In genomic region chr17:18309202-18309601, GRCh38 we compare ENCODE assay signal across 25 cellular contexts. TPM values are rescaled to one million over a fixed set of nuclear protein-coding genes. Genes with fewer than 3 reads are reported as not detected.
DNase-seq lines count a peak whose midpoint lies in the region; ATAC-seq and TF ChIP-seq lines count a peak whose summit lies in the region.
"Had no signal": no experiment of that assay in that cellular context is flagged by ENCODE, and none has a peak within 500 bp of the region (broad histone marks: within the 10 kb centered on the region; RNA-seq: fewer than 3 reads in every experiment).

No MANE protein-coding gene starts in this region.

- H3K4me1 ChIP-seq in ACC112 (ENCODE audit: control insufficient read depth, insufficient read depth, low read length, unreplicated experiment) (peaks cover 18% of the 10 kb centered on the region), Loucy (ENCODE audit: insufficient read depth, low read length, poor library complexity, severe bottlenecking) (peaks cover 34% of the 10 kb centered on the region), osteoblast (ENCODE audit: insufficient read depth, low read length) (peaks cover 12% of the 10 kb centered on the region), subcutaneous abdominal adipose tissue (ENCODE audit: control insufficient read depth in 5 of 5, insufficient read depth in 5 of 5, low read length in 5 of 5) (peaks cover 9 to 28% (median 17%) of the 10 kb centered on the region in 5 donors)
- H3K4me1 ChIP-seq: BE2C had no signal

- DNase-seq in osteoblast (ENCODE audit: insufficient read length, low spot score, missing footprints), result no peak
- DNase-seq in stimulated activated CD4-positive, alpha-beta T cell treated with anti-CD3 and anti-CD28 coated beads, Interleukin-1b, Interleukin-23, amount 100 ng/mL, for 48 hours, result no peak
- DNase-seq: ACHN; BE2C; C1 segment of cervical spinal cord; CD4-positive, alpha-beta memory T cell; CD4-positive, CD25-positive, alpha-beta regulatory T cell; CD8-positive, alpha-beta memory T cell; COR-L47; DMS 273 treated with DMSO at 0.1 percent for 48 hours; DMS153; DMS53; DMS79; DND-41; EL; GDM1 had no signal

- ATAC-seq in HG03469 (IDR thresholded peaks at IDR 0.05; ENCODE audit: unreplicated experiment), result no peak
- ATAC-seq in GM18520 (IDR thresholded peaks at IDR 0.05; ENCODE audit: unreplicated experiment), result no peak
- ATAC-seq: A549, GM12878 had no signal

- H3K27ac ChIP-seq in ACC112 (ENCODE audit: low read depth, low read length) (peak overlapping the region; percentile 93), osteoblast (ENCODE audit: low read depth, low read length) (peak overlapping the region; percentile 68), subcutaneous abdominal adipose tissue (ENCODE audit: low read depth, low read length) (peak overlapping the region; percentile 38)
- H3K27ac ChIP-seq: 22Rv1, A549, BLaER1 had no signal

- no peaks in the 10 kb centered on the region for H3K9me2 ChIP-seq in Loucy (replicated peaks; ENCODE audit: low read depth, low read length)

- peaks cover 15% of the 10 kb centered on the region for H3K36me3 ChIP-seq in ACC112 (ENCODE audit: insufficient read depth, low read length)
- H3K36me3 ChIP-seq in Loucy (ENCODE audit: insufficient read depth, low read length), result peaks cover 34% of the 10 kb centered on the region
- peaks cover 49% of the 10 kb centered on the region for H3K36me3 ChIP-seq in osteoblast (ENCODE audit: insufficient read depth, low read length)
- H3K36me3 ChIP-seq in subcutaneous abdominal adipose tissue (ENCODE audit: control insufficient read depth in 5 of 5, insufficient read depth in 5 of 5, low read length in 5 of 5), result peaks cover 6 to 37% (median 27%) of the 10 kb centered on the region in 5 donors

- H2AFZ ChIP-seq in ACC112 (ENCODE audit: low read length, unreplicated experiment) (no peak overlapping the region), Loucy (ENCODE audit: low read length) (no peak overlapping the region), osteoblast (ENCODE audit: low read length) (no peak overlapping the region)

- H4K20me1 ChIP-seq in Loucy (ENCODE audit: insufficient read depth, low read length, poor library complexity, severe bottlenecking) (peaks cover 49% of the 10 kb centered on the region), osteoblast (ENCODE audit: insufficient read depth, low read length) (peaks cover 14% of the 10 kb centered on the region)

- no peak for TF ChIP-seq CTCF in Loucy (conservative IDR thresholded peaks at IDR 0.05; ENCODE audit: low read length)
- no peak for TF ChIP-seq CTCF in osteoblast (IDR thresholded peaks at IDR 0.05; ENCODE audit: extremely low read depth, low read depth, low read length)

- peak overlapping the region; percentile 31 for H3K4me2 ChIP-seq in Loucy (ENCODE audit: low read depth, low read length, poor library complexity, severe bottlenecking)
- no peak overlapping the region for H3K4me2 ChIP-seq in osteoblast (ENCODE audit: insufficient read depth, low read length)
- H3K4me2 ChIP-seq: A549, BLaER1 had no signal

- H3K9me3 ChIP-seq in Loucy (ENCODE audit: insufficient read depth, low read depth, low read length) (no peaks in the 10 kb centered on the region), osteoblast (ENCODE audit: low read depth, low read length) (no peaks in the 10 kb centered on the region), subcutaneous abdominal adipose tissue (ENCODE audit: control insufficient read depth in 5 of 5, low read length in 5 of 5) (no peaks in the 10 kb centered on the region)
- H3K9me3 ChIP-seq: A549, BE2C, BLaER1 had no signal

- peaks cover 52% of the 10 kb centered on the region for H3K79me2 ChIP-seq in ACC112 (ENCODE audit: control insufficient read depth, insufficient read depth, low read length, unreplicated experiment)
- peaks cover 66% of the 10 kb centered on the region for H3K79me2 ChIP-seq in Loucy (ENCODE audit: insufficient read depth, low read length)
- peaks cover 50% of the 10 kb centered on the region for H3K79me2 ChIP-seq in osteoblast (ENCODE audit: insufficient read depth, low read length)

- no peak overlapping the region for H3K9ac ChIP-seq in Loucy (ENCODE audit: low read depth, low read length, poor library complexity, severe bottlenecking)
- H3K9ac ChIP-seq in subcutaneous abdominal adipose tissue (ENCODE audit: low read length in 5 of 5), result no peak overlapping the region
- H3K9ac ChIP-seq: BLaER1 had no signal

- no peaks in the 10 kb centered on the region for H3K27me3 ChIP-seq in ACC112 (ENCODE audit: insufficient read depth, low read length)
- H3K27me3 ChIP-seq in Loucy (ENCODE audit: insufficient read depth, low read length, poor library complexity, severe bottlenecking), result no peaks in the 10 kb centered on the region
- H3K27me3 ChIP-seq in osteoblast (ENCODE audit: insufficient read depth, low read length), result no peaks in the 10 kb centered on the region
- no peaks in the 10 kb centered on the region for H3K27me3 ChIP-seq in subcutaneous abdominal adipose tissue (ENCODE audit: control insufficient read depth in 5 of 5, insufficient read depth in 4 of 5, low read length in 5 of 5)
- H3K27me3 ChIP-seq: BE2C, BLaER1 had no signal

- no peaks in the 10 kb centered on the region for H3F3A ChIP-seq in Loucy (ENCODE audit: low read depth)

- H3K4me3 ChIP-seq in ACC112 (ENCODE audit: low read depth, low read length), result no peak overlapping the region
- peak overlapping the region; percentile 35 for H3K4me3 ChIP-seq in Loucy (ENCODE audit: low read length, poor library complexity, severe bottlenecking)
- H3K4me3 ChIP-seq in osteoblast (ENCODE audit: insufficient read depth, low read length), result no peak overlapping the region
- H3K4me3 ChIP-seq in subcutaneous abdominal adipose tissue (ENCODE audit: low read depth in 1 of 5, low read length in 5 of 5), result no peak overlapping the region
- H3K4me3 ChIP-seq: A549, BLaER1, GM12878 had no signal

RNA-seq across cellular contexts. Expression of gene TOP3A, which starts 5.6 kb away (rescaled TPM):
- 36.2 and 39.5 TPM in 2 replicates for total RNA-seq in osteoblast

RNA-seq across cellular contexts. Expression of gene SMCR8, which starts 5.9 kb away (rescaled TPM):
- total RNA-seq in osteoblast, result 22.1 TPM in 2 replicates

RNA-seq across cellular contexts. Expression of gene MIEF2, which starts 48.7 kb away (rescaled TPM):
- 14.5 and 16.5 TPM in 2 replicates for total RNA-seq in osteoblast

RNA-seq across cellular contexts. Expression of gene FLII, which starts 50.7 kb away (rescaled TPM):
- 208 and 212 TPM in 2 replicates for total RNA-seq in osteoblast

RNA-seq across cellular contexts. Expression of gene SHMT1, which starts 54.1 kb away (rescaled TPM):
- total RNA-seq in osteoblast, result 19.5 and 26.5 TPM in 2 replicates

Comparison
In these comparisons a context has a peak if more than half of its experiments do, and no peak if none do; other contexts are left out.
1. H3K27ac ChIP-seq: peak in every context shown above with its lines; median percentile 93 in ACC112; 68 in osteoblast; 38 in subcutaneous abdominal adipose tissue.